ENCODE assay signal across 2 cellular contexts in the genomic region with DNA sequence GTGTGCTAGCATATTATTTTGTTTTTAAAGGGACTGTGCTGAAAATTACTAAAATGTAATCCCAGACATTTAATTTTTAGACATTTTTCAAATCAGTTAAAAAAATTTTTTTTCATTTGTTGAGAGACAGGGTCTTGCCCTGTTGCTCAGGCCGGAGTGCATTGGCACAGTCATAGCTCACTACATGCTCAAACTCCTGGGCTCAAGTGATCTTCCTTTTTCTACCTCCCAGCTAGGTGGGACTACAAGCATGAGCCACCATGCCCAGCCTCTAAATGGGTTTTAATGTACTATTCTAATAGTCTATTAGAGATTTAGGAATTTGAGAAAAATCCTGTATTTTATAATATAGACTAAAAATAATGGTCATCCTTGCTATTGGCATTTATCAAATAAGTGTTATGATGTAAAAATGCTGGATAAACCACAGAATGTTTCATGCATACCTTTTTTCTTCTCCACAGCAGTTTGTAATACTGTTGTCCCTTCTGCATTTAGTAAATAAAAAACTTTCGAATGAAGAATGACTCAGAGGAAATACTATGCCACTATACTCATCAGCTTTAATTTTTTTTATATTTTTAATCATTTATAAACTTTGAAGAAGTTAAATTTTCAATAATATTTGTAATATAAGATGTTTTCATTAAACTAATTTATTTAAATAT.
TF ChIP-seq lines count a peak whose summit lies in the region.

No MANE protein-coding gene starts in this region.

TF ChIP-seq in GM12891, 5 proteins besides CTCF, POLR2A, EP300 and RAD21 (continued from another document):
- TF ChIP-seq TAF1 (IDR thresholded peaks at IDR 0.05; ENCODE audit: low read depth, low read length): no peak
- TF ChIP-seq SPI1 (IDR thresholded peaks at IDR 0.05; ENCODE audit: low read depth, low read length): no peak

TF ChIP-seq in SK-N-SH, 30 proteins besides CTCF, POLR2A, EP300 and RAD21 (continued from another document):
- TF ChIP-seq RFX5 (IDR thresholded peaks at IDR 0.05; ENCODE audit: low read length) (no peak), POLR2AphosphoS5 (IDR thresholded peaks at IDR 0.05; ENCODE audit: low read depth, low read length) (no peak), TEAD4 (IDR thresholded peaks at IDR 0.05; ENCODE audit: borderline replicate concordance, insufficient read depth) (no peak), MXI1 (IDR thresholded peaks at IDR 0.05; ENCODE audit: low read depth, low read length) (no peak), YY1 (IDR thresholded peaks at IDR 0.05; ENCODE audit: low read depth) (no peak), FOXJ3 (CRISPR knock-in tag; IDR thresholded peaks at IDR 0.05) (no peak)
- TF ChIP-seq, protein P1, sequence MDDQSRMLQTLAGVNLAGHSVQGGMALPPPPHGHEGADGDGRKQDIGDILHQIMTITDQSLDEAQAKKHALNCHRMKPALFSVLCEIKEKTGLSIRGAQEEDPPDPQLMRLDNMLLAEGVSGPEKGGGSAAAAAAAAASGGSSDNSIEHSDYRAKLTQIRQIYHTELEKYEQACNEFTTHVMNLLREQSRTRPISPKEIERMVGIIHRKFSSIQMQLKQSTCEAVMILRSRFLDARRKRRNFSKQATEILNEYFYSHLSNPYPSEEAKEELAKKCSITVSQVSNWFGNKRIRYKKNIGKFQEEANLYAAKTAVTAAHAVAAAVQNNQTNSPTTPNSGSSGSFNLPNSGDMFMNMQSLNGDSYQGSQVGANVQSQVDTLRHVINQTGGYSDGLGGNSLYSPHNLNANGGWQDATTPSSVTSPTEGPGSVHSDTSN (IDR thresholded peaks at IDR 0.05): peak; percentile 3; the same call in 1 of the 2 replicates
- TF ChIP-seq, protein P2, sequence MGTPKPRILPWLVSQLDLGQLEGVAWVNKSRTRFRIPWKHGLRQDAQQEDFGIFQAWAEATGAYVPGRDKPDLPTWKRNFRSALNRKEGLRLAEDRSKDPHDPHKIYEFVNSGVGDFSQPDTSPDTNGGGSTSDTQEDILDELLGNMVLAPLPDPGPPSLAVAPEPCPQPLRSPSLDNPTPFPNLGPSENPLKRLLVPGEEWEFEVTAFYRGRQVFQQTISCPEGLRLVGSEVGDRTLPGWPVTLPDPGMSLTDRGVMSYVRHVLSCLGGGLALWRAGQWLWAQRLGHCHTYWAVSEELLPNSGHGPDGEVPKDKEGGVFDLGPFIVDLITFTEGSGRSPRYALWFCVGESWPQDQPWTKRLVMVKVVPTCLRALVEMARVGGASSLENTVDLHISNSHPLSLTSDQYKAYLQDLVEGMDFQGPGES (IDR thresholded peaks at IDR 0.05; ENCODE audit: low read depth, low read length): no peak
- TF ChIP-seq, protein P3, sequence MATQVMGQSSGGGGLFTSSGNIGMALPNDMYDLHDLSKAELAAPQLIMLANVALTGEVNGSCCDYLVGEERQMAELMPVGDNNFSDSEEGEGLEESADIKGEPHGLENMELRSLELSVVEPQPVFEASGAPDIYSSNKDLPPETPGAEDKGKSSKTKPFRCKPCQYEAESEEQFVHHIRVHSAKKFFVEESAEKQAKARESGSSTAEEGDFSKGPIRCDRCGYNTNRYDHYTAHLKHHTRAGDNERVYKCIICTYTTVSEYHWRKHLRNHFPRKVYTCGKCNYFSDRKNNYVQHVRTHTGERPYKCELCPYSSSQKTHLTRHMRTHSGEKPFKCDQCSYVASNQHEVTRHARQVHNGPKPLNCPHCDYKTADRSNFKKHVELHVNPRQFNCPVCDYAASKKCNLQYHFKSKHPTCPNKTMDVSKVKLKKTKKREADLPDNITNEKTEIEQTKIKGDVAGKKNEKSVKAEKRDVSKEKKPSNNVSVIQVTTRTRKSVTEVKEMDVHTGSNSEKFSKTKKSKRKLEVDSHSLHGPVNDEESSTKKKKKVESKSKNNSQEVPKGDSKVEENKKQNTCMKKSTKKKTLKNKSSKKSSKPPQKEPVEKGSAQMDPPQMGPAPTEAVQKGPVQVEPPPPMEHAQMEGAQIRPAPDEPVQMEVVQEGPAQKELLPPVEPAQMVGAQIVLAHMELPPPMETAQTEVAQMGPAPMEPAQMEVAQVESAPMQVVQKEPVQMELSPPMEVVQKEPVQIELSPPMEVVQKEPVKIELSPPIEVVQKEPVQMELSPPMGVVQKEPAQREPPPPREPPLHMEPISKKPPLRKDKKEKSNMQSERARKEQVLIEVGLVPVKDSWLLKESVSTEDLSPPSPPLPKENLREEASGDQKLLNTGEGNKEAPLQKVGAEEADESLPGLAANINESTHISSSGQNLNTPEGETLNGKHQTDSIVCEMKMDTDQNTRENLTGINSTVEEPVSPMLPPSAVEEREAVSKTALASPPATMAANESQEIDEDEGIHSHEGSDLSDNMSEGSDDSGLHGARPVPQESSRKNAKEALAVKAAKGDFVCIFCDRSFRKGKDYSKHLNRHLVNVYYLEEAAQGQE (IDR thresholded peaks at IDR 0.05; ENCODE audit: low read depth, low read length): no peak
- TF ChIP-seq, protein P4, sequence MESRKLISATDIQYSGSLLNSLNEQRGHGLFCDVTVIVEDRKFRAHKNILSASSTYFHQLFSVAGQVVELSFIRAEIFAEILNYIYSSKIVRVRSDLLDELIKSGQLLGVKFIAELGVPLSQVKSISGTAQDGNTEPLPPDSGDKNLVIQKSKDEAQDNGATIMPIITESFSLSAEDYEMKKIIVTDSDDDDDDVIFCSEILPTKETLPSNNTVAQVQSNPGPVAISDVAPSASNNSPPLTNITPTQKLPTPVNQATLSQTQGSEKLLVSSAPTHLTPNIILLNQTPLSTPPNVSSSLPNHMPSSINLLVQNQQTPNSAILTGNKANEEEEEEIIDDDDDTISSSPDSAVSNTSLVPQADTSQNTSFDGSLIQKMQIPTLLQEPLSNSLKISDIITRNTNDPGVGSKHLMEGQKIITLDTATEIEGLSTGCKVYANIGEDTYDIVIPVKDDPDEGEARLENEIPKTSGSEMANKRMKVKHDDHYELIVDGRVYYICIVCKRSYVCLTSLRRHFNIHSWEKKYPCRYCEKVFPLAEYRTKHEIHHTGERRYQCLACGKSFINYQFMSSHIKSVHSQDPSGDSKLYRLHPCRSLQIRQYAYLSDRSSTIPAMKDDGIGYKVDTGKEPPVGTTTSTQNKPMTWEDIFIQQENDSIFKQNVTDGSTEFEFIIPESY (IDR thresholded peaks at IDR 0.05; ENCODE audit: borderline replicate concordance, low read depth): no peak
